In the genomic region with DNA sequence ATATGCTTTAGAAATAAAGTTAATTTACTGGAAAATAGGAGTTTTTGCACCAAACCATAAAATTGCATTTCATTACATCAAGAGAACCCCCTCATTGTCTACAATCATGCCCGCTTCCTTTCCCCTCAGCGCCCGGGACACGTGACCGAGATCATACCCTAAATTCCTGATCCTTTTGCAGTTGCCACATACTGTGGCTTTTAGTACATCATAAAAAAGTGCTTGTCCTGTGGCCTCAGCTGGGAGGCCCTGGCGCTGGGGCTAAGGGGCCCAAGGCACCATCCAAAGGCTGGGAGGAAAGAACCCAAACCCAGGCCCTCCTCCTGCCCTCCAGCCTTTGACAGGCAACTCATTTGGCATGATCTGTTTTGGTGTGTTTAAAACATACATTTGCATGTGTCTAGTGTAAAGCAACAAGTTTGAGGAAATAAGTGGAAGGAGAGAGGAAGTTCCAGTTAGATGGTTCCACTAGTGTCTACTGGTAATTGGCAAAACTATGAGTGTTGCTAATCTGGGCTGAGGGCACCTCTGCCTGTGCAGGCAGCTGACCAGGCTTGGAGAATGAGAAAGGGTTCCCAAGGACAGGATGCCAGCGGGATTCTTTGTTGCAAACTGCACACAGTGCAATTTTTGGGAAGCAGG, we compare ENCODE assay signal across 16 cellular contexts. TPM values are rescaled to one million over a fixed set of nuclear protein-coding genes. Genes with fewer than 3 reads are reported as not detected.
DNase-seq lines count a peak whose midpoint lies in the region; ATAC-seq and TF ChIP-seq lines count a peak whose summit lies in the region.
"Had no signal": no experiment of that assay in that cellular context is flagged by ENCODE, and none has a peak within 500 bp of the region (broad histone marks: within the 10 kb centered on the region; RNA-seq: fewer than 3 reads in every experiment).

No MANE protein-coding gene starts in this region.

- H4K20me1 ChIP-seq in osteoblast (ENCODE audit: insufficient read depth, low read length) = peaks cover 4% of the 10 kb centered on the region

- peaks cover 2% of the 10 kb centered on the region for H3K36me3 ChIP-seq in osteoblast (ENCODE audit: insufficient read depth, low read length)

- H3K27me3 Mint-ChIP-seq in activated CD4-positive, alpha-beta T cell treated with anti-CD3 and anti-CD28 coated beads, Interleukin-2, amount 10 ng/mL, durations not matched to agents 7 days and 5 days = no peaks in the 10 kb centered on the region
- H3K27me3 Mint-ChIP-seq in activated T-helper 2 cell treated with anti-CD3 and anti-CD28 coated beads, Interferon-gamma antibody, Interleukin-2, Interleukin-4, amounts not matched to agents 10 μg/mL and 5 μg/mL and 100 μg/mL, durations not matched to agents 14 hours and 24 hours and 36 hours (ENCODE audit: low read depth) = no peaks in the 10 kb centered on the region

- intact Hi-C loops in activated T-helper 2 cell treated with anti-CD3 and anti-CD28 coated beads, Interferon-gamma antibody, Interleukin-2, Interleukin-4, amounts not matched to agents 10 μg/mL and 5 μg/mL and 100 μg/mL, durations not matched to agents 14 hours and 24 hours and 36 hours (cut with micrococcal nuclease) = loop anchor here (2.0 kb wide), 1 partner anchor 24 kb away; no protein-coding TSS in a partner anchor

- TF ChIP-seq CTCF in HL-60 (IDR thresholded peaks at IDR 0.05; ENCODE audit: insufficient read depth, low read length) (no peak), osteoblast (IDR thresholded peaks at IDR 0.05; ENCODE audit: extremely low read depth, low read depth, low read length) (no peak)

- no peaks in the 10 kb centered on the region for H3K9me3 Mint-ChIP-seq in activated CD4-positive, alpha-beta T cell treated with anti-CD3 and anti-CD28 coated beads, Interleukin-2, amount 10 ng/mL, durations not matched to agents 7 days and 5 days
- no peaks in the 10 kb centered on the region for H3K9me3 Mint-ChIP-seq in activated T-helper 2 cell treated with anti-CD3 and anti-CD28 coated beads, Interferon-gamma antibody, Interleukin-2, Interleukin-4, amounts not matched to agents 10 μg/mL and 5 μg/mL and 100 μg/mL, durations not matched to agents 14 hours and 24 hours and 36 hours

- peak overlapping the region; percentile 42 for H3K27ac ChIP-seq in HL-60 (replicated peaks)
- no peak overlapping the region for H3K27ac ChIP-seq in osteoblast (ENCODE audit: low read depth, low read length)

- H3K27me3 ChIP-seq in HL-60 (ENCODE audit: insufficient read depth, poor library complexity, severe bottlenecking) = no peaks in the 10 kb centered on the region
- no peaks in the 10 kb centered on the region for H3K27me3 ChIP-seq in osteoblast (ENCODE audit: insufficient read depth, low read length)
- H3K27me3 ChIP-seq: upper lobe of left lung had no signal

- peaks cover 17% of the 10 kb centered on the region for H3K36me3 Mint-ChIP-seq in activated CD4-positive, alpha-beta T cell treated with anti-CD3 and anti-CD28 coated beads, Interleukin-2, amount 10 ng/mL, durations not matched to agents 7 days and 5 days (ENCODE audit: low read depth)
- peaks cover 32% of the 10 kb centered on the region for H3K36me3 Mint-ChIP-seq in activated T-helper 2 cell treated with anti-CD3 and anti-CD28 coated beads, Interferon-gamma antibody, Interleukin-2, Interleukin-4, amounts not matched to agents 10 μg/mL and 5 μg/mL and 100 μg/mL, durations not matched to agents 14 hours and 24 hours and 36 hours (ENCODE audit: low read depth)

- H3K4me3 ChIP-seq in HL-60 (replicated peaks; ENCODE audit: insufficient read depth, low read length) = no peak overlapping the region
- no peak overlapping the region for H3K4me3 ChIP-seq in osteoblast (ENCODE audit: insufficient read depth, low read length)
- H3K4me3 ChIP-seq: upper lobe of left lung had no signal

- H3K4me3 Mint-ChIP-seq in activated CD4-positive, alpha-beta T cell treated with anti-CD3 and anti-CD28 coated beads, Interleukin-2, amount 10 ng/mL, durations not matched to agents 7 days and 5 days = no peak overlapping the region
- H3K4me3 Mint-ChIP-seq in activated T-helper 2 cell treated with anti-CD3 and anti-CD28 coated beads, Interferon-gamma antibody, Interleukin-2, Interleukin-4, amounts not matched to agents 10 μg/mL and 5 μg/mL and 100 μg/mL, durations not matched to agents 14 hours and 24 hours and 36 hours (ENCODE audit: low read depth) = no peak overlapping the region

- ATAC-seq in GM21360 (IDR thresholded peaks at IDR 0.05; ENCODE audit: unreplicated experiment) = no peak

- DNase-seq in activated CD4-positive, alpha-beta T cell treated with anti-CD3 and anti-CD28 coated beads, Interleukin-2, amount 10 ng/mL, durations not matched to agents 7 days and 5 days = no peak
- no peak for DNase-seq in activated CD4-positive, alpha-beta T cell treated with anti-CD3 and anti-CD28 coated beads, Interleukin-2, amount 50 U/mL, for 1 hour
- DNase-seq in HL-60 (ENCODE audit: low read depth in 1 of 2, low spot score in 1 of 2) = peak in 1 of 2 experiments; percentile 58
- DNase-seq in activated T-helper 2 cell treated with anti-CD3 and anti-CD28 coated beads, Interferon-gamma antibody, Interleukin-2, Interleukin-4, amounts not matched to agents 10 μg/mL and 5 μg/mL and 100 μg/mL, durations not matched to agents 14 hours and 24 hours and 36 hours (ENCODE audit: low spot score) = no peak
- peak; percentile 81 for DNase-seq in osteoblast (ENCODE audit: insufficient read length, low spot score, missing footprints)
- DNase-seq in HEK293T (ENCODE audit: extremely low spot score) = no peak
- no peak for DNase-seq in NK-92 (lab: John Stamatoyannopoulos, UW; ENCODE audit: unreplicated experiment)
- DNase-seq: ACHN; activated CD4-positive, CD25-positive, alpha-beta regulatory T cell; activated gamma-delta T cell treated with Interleukin-2 at 50 U/mL for 16 hours; dermis blood vessel endothelial cell; EL; foreskin fibroblast; islet precursor cell had no signal

- CTCF ChIA-PET in activated CD4-positive, alpha-beta T cell treated with anti-CD3 and anti-CD28 coated beads, Interleukin-2, amount 10 ng/mL, durations not matched to agents 7 days and 5 days (lab: Charles Lee) = no interaction called here
- CTCF ChIA-PET in HEK293T (lab: Yijun Ruan, JAX) = interaction anchor here (0.5 kb wide), 1 partner anchor 267 kb away, joined by 7 read pairs; no protein-coding TSS in a partner anchor

- peaks cover 53% of the 10 kb centered on the region for H3K4me1 Mint-ChIP-seq in activated CD4-positive, alpha-beta T cell treated with anti-CD3 and anti-CD28 coated beads, Interleukin-2, amount 10 ng/mL, durations not matched to agents 7 days and 5 days
- H3K4me1 Mint-ChIP-seq in activated T-helper 2 cell treated with anti-CD3 and anti-CD28 coated beads, Interferon-gamma antibody, Interleukin-2, Interleukin-4, amounts not matched to agents 10 μg/mL and 5 μg/mL and 100 μg/mL, durations not matched to agents 14 hours and 24 hours and 36 hours (ENCODE audit: low read depth) = peaks cover 45% of the 10 kb centered on the region

- H2AFZ ChIP-seq in osteoblast (ENCODE audit: low read length) = no peak overlapping the region

- peak overlapping the region; percentile 46 for H3K27ac Mint-ChIP-seq in activated CD4-positive, alpha-beta T cell treated with anti-CD3 and anti-CD28 coated beads, Interleukin-2, amount 10 ng/mL, durations not matched to agents 7 days and 5 days
- H3K27ac Mint-ChIP-seq in activated T-helper 2 cell treated with anti-CD3 and anti-CD28 coated beads, Interferon-gamma antibody, Interleukin-2, Interleukin-4, amounts not matched to agents 10 μg/mL and 5 μg/mL and 100 μg/mL, durations not matched to agents 14 hours and 24 hours and 36 hours = peak overlapping the region; percentile 58

- POLR2A ChIA-PET in activated CD4-positive, alpha-beta T cell treated with anti-CD3 and anti-CD28 coated beads, Interleukin-2, amount 10 ng/mL, durations not matched to agents 7 days and 5 days (lab: Charles Lee) = no interaction called here
- POLR2A ChIA-PET in HEK293T (lab: Yijun Ruan, JAX) = no interaction called here

- no peaks in the 10 kb centered on the region for H3K9me3 ChIP-seq in osteoblast (ENCODE audit: low read depth, low read length)
- H3K9me3 ChIP-seq: upper lobe of left lung had no signal

- no peak overlapping the region for H3K4me2 ChIP-seq in osteoblast (ENCODE audit: insufficient read depth, low read length)

- H3K79me2 ChIP-seq in osteoblast (ENCODE audit: insufficient read depth, low read length) = no peaks in the 10 kb centered on the region

- peaks cover 31% of the 10 kb centered on the region for H3K4me1 ChIP-seq in osteoblast (ENCODE audit: insufficient read depth, low read length)

TF ChIP-seq in HEK293T, 16 proteins besides CTCF, POLR2A, EP300 and RAD21:
- TF ChIP-seq FOXK2 (IDR thresholded peaks at IDR 0.05) (no peak), BHLHE40 (IDR thresholded peaks at IDR 0.05; ENCODE audit: borderline replicate concordance) (no peak), FOXA1 (IDR thresholded peaks at IDR 0.05) (no peak), ARNT (IDR thresholded peaks at IDR 0.05) (no peak)

RNA-seq across cellular contexts. Expression of gene CDK5R1, which starts 6.0 kb away (rescaled TPM):
- total RNA-seq in activated CD4-positive, alpha-beta T cell treated with anti-CD3 and anti-CD28 coated beads, Interleukin-2, amount 10 ng/mL, durations not matched to agents 7 days and 5 days = 1 to 10 TPM; 4.1 to 4.6 TPM
- total RNA-seq in activated T-helper 2 cell treated with anti-CD3 and anti-CD28 coated beads, Interferon-gamma antibody, Interleukin-2, Interleukin-4, amounts not matched to agents 10 μg/mL and 5 μg/mL and 100 μg/mL, durations not matched to agents 14 hours and 24 hours and 36 hours = 10.8 and 12.0 TPM in 2 replicates
- 0.59 and 0.72 TPM in 2 replicates for total RNA-seq in osteoblast

RNA-seq across cellular contexts. Expression of gene PSMD11, which starts 48.5 kb away (rescaled TPM):
- 10 to 100 TPM; 78.8 to 90.7 TPM for total RNA-seq in activated CD4-positive, alpha-beta T cell treated with anti-CD3 and anti-CD28 coated beads, Interleukin-2, amount 10 ng/mL, durations not matched to agents 7 days and 5 days
- 200 and 207 TPM in 2 replicates for total RNA-seq in activated T-helper 2 cell treated with anti-CD3 and anti-CD28 coated beads, Interferon-gamma antibody, Interleukin-2, Interleukin-4, amounts not matched to agents 10 μg/mL and 5 μg/mL and 100 μg/mL, durations not matched to agents 14 hours and 24 hours and 36 hours
- 61.2 and 84.9 TPM in 2 replicates for total RNA-seq in osteoblast
